In genomic region chr6:136647363-136647763, GRCh38 we compare ENCODE assay signal across 8 cellular contexts.
DNase-seq lines count a peak whose midpoint lies in the region; ATAC-seq and TF ChIP-seq lines count a peak whose summit lies in the region.

No MANE protein-coding gene starts in this region.

- peak; percentile 65 for ATAC-seq in GM18520 (IDR thresholded peaks at IDR 0.05; ENCODE audit: unreplicated experiment)
- ATAC-seq in HG02884 (IDR thresholded peaks at IDR 0.05; ENCODE audit: unreplicated experiment), result peak; percentile 80

- peaks cover 6% of the 10 kb centered on the region for H3K4me1 Mint-ChIP-seq in activated CD4-positive, alpha-beta T cell treated with anti-CD3 and anti-CD28 coated beads, Interleukin-2, amount 10 ng/mL, durations not matched to agents 7 days and 5 days

- H3K4me3 ChIP-seq in fibroblast of the aortic adventitia (ENCODE audit: low read depth, low read length) (peak overlapping the region; percentile 46), HAP-1 (no peak overlapping the region)

- DNase-seq in activated CD4-positive, alpha-beta T cell treated with anti-CD3 and anti-CD28 coated beads, Interleukin-2, amount 10 ng/mL, durations not matched to agents 7 days and 5 days, result peak; percentile 50
- DNase-seq in fibroblast of the aortic adventitia (ENCODE audit: low read depth) (peak; percentile 91), HAP-1 (ENCODE audit: low spot score in 2 of 2) (no peak), NCI-H187 (lab: John Stamatoyannopoulos, UW) (no peak), globus pallidus (ENCODE audit: low spot score) (no peak)
- peak; percentile 36 to 55 for DNase-seq in stimulated activated CD4-positive, alpha-beta T cell treated with anti-CD3 and anti-CD28 coated beads, Interleukin-2, amount 100 ng/mL, for 24 hours

- H3K27me3 ChIP-seq in HAP-1 (ENCODE audit: low read depth), result no peaks in the 10 kb centered on the region

- H3K27me3 Mint-ChIP-seq in activated CD4-positive, alpha-beta T cell treated with anti-CD3 and anti-CD28 coated beads, Interleukin-2, amount 10 ng/mL, durations not matched to agents 7 days and 5 days, result no peaks in the 10 kb centered on the region

- POLR2A ChIA-PET in activated CD4-positive, alpha-beta T cell treated with anti-CD3 and anti-CD28 coated beads, Interleukin-2, amount 10 ng/mL, durations not matched to agents 7 days and 5 days (lab: Charles Lee), result interaction anchor here (1.6 kb wide), 1 partner anchor 145 kb away, joined by 9 read pairs; the partner anchor contains the start of gene MAP3K5

- H3K4me3 Mint-ChIP-seq in activated CD4-positive, alpha-beta T cell treated with anti-CD3 and anti-CD28 coated beads, Interleukin-2, amount 10 ng/mL, durations not matched to agents 7 days and 5 days, result no peak overlapping the region

- H3K36me3 ChIP-seq in HAP-1 (replicated peaks), result no peaks in the 10 kb centered on the region

- CTCF ChIA-PET in activated CD4-positive, alpha-beta T cell treated with anti-CD3 and anti-CD28 coated beads, Interleukin-2, amount 10 ng/mL, durations not matched to agents 7 days and 5 days (lab: Charles Lee), result interaction anchor here (1.2 to 9.1 kb wide), 2 partner anchors 124 to 142 kb away, joined by 4 to 218 read pairs; partner anchors contain the start of gene MAP3K5

- H3K27ac Mint-ChIP-seq in activated CD4-positive, alpha-beta T cell treated with anti-CD3 and anti-CD28 coated beads, Interleukin-2, amount 10 ng/mL, durations not matched to agents 7 days and 5 days, result no peak overlapping the region

- TF ChIP-seq CTCF in fibroblast of the aortic adventitia (IDR thresholded peaks at IDR 0.05; ENCODE audit: insufficient read depth, low read length), result no peak

- in situ Hi-C loops in HAP-1 (cut with MboI; ENCODE audit: low sequenced_read_pairs), result no loop called here

- no peaks in the 10 kb centered on the region for H3K9me3 ChIP-seq in HAP-1

- H3K36me3 Mint-ChIP-seq in activated CD4-positive, alpha-beta T cell treated with anti-CD3 and anti-CD28 coated beads, Interleukin-2, amount 10 ng/mL, durations not matched to agents 7 days and 5 days (ENCODE audit: low read depth), result peaks cover 10% of the 10 kb centered on the region

- peaks cover 3% of the 10 kb centered on the region; the same call in 1 of the 2 replicates for H3K4me1 ChIP-seq in HAP-1

- no peaks in the 10 kb centered on the region for H3K9me3 Mint-ChIP-seq in activated CD4-positive, alpha-beta T cell treated with anti-CD3 and anti-CD28 coated beads, Interleukin-2, amount 10 ng/mL, durations not matched to agents 7 days and 5 days

Comparison
In these comparisons a context has a peak if more than half of its experiments do, and no peak if none do; other contexts are left out.
1. DNase-seq: peak in activated CD4-positive, alpha-beta T cell treated with anti-CD3 and anti-CD28 coated beads, Interleukin-2, amount 10 ng/mL, durations not matched to agents 7 days and 5 days (single experiment), fibroblast of the aortic adventitia (single experiment) and stimulated activated CD4-positive, alpha-beta T cell treated with anti-CD3 and anti-CD28 coated beads, Interleukin-2, amount 100 ng/mL, for 24 hours (2 of 2); none in HAP-1 (0 of 2), NCI-H187 (0 of 2) and globus pallidus (single experiment).